22 cellular contexts compared by ENCODE assay signal in the genomic region with DNA sequence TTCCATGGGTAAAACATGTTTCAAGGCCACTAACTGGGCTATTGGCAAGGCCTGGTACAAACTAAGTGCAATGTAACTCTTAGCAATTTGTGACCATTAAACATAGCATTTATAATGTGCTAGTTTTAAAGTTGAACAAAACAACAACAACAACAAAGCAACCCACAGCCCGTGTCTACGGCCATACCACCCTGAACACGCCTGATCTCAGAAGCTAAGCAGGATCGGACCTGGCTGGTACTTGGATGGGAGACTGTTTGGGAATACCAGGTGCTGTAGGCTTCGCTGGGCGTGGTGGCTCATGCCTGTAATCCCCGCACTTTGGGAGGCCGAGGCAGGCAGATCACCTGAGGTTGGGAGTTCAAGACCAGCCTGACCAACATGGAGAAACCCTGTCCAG.
DNase-seq lines count a peak whose midpoint lies in the region; ATAC-seq, FAIRE-seq and TF ChIP-seq lines count a peak whose summit lies in the region.
"Had no signal": no experiment of that assay in that cellular context is flagged by ENCODE, and none has a peak within 500 bp of the region (broad histone marks: within the 10 kb centered on the region; RNA-seq: fewer than 3 reads in every experiment).

No MANE protein-coding gene starts in this region.

- CTCF ChIA-PET in HepG2 (lab: Yijun Ruan, JAX; ENCODE audit: low intra/inter-chr PET ratio, low total read pairs) (no interaction called here), K562 (lab: Yijun Ruan, JAX; ENCODE audit: low intra/inter-chr PET ratio) (no interaction called here)
- CTCF ChIA-PET in activated naive CD4-positive, alpha-beta T cell treated with anti-CD3 and anti-CD28 coated beads for 36 hours (lab: Charles Lee), result no interaction called here

- H3K4me2 ChIP-seq in HepG2 (ENCODE audit: low read depth, low read length) (no peak overlapping the region), K562 (ENCODE audit: insufficient read depth, low read length) (no peak overlapping the region)
- H3K4me2 ChIP-seq: A549 had no signal

- TF ChIP-seq RAD21 in HepG2 (CRISPR knock-in tag; IDR thresholded peaks at IDR 0.05), result no peak
- no peak for TF ChIP-seq RAD21 in K562 (CRISPR knock-in tag; conservative IDR thresholded peaks at IDR 0.05 in 1 of 2, IDR thresholded peaks at IDR 0.05 in 1 of 2)

- ATAC-seq in HepG2, result no peak
- no peak for ATAC-seq in right lobe of liver
- no peak for ATAC-seq in T-helper 17 cell
- ATAC-seq in K562, result no peak
- ATAC-seq in aorta (ENCODE audit: low FRiP score), result no peak
- ATAC-seq: A549 had no signal

- H3K27ac ChIP-seq in HepG2 (ENCODE audit: extremely low read length, insufficient read depth, low read length) (no peak overlapping the region), right lobe of liver (no peak overlapping the region), K562 (ENCODE audit: extremely low read depth, low read depth, low read length) (no peak overlapping the region), aorta (ENCODE audit: low read depth in 1 of 2, low read length in 2 of 2) (no peak overlapping the region)
- H3K27ac ChIP-seq: A549, GM23248 had no signal

- in situ Hi-C loops in HepG2 (cut with HindIII; ENCODE audit: extremely low pct_ligation_motif_present, low pct_unique_long_range_greater_than_20kb) (no loop called here), K562 (cut with MboI) (no loop called here)

- 72% methylated on average over 8 of the region's 8 CpGs for WGBS in HepG2 (ENCODE audit: low lambda C conversion rate)
- WGBS in right lobe of liver (ENCODE audit: insufficient coverage, low coverage, low lambda C conversion rate, missing lambda C conversion rate), result 95% methylated on average over 4 of the region's 8 CpGs
- WGBS in K562 (ENCODE audit: insufficient coverage, low coverage, missing lambda C conversion rate), result 86% methylated on average over 8 of the region's 8 CpGs
- WGBS in aorta, 2 donors, result 97 to 98% methylated on average over 8 of the region's 8 CpGs

- H3K9me3 ChIP-seq in HepG2 (ENCODE audit: low read length) (no peaks in the 10 kb centered on the region), right lobe of liver (no peaks in the 10 kb centered on the region), T-helper 17 cell (ENCODE audit: control insufficient read depth, low read length, poor library complexity, severe bottlenecking) (no peaks in the 10 kb centered on the region), K562 (replicated peaks; ENCODE audit: control insufficient read depth, insufficient read depth, low read depth, low read length) (no peaks in the 10 kb centered on the region), aorta (ENCODE audit: control insufficient read depth, low read length) (no peaks in the 10 kb centered on the region)
- H3K9me3 ChIP-seq: A549, HAP-1 had no signal

- DNase-seq in HepG2 (ENCODE audit: low spot score) (no peak), right lobe of liver (no peak), T-helper 17 cell (no peak), K562 (ENCODE audit: extremely low read depth in 1 of 4, low spot score in 3 of 4) (no peak), aorta (no peak), OCI-M1 (lab: John Stamatoyannopoulos, UW) (no peak)
- no peak for DNase-seq in activated naive CD4-positive, alpha-beta T cell treated with anti-CD3 and anti-CD28 coated beads for 36 hours
- DNase-seq: 8988T; ACHN; AML-193; C1 segment of cervical spinal cord; Calu3; CD4-positive, alpha-beta memory T cell; COR-L47; DMS53; DND-41; GM23248; HFFc6 had no signal

- H3K9ac ChIP-seq in HepG2 (ENCODE audit: insufficient read depth, low read depth, low read length) (no peak overlapping the region), K562 (ENCODE audit: insufficient read depth in 1 of 2, low read depth in 2 of 2, low read length in 2 of 2) (no peak overlapping the region)
- H3K9ac ChIP-seq: GM23248 had no signal

- peaks cover 5% of the 10 kb centered on the region for H3K4me1 Mint-ChIP-seq in T-helper 17 cell
- H3K4me1 Mint-ChIP-seq in activated naive CD4-positive, alpha-beta T cell treated with anti-CD3 and anti-CD28 coated beads for 36 hours (ENCODE audit: low read depth), result peaks cover 5% of the 10 kb centered on the region

- H3K79me2 ChIP-seq in HepG2 (ENCODE audit: insufficient read depth, low read length) (no peaks in the 10 kb centered on the region), K562 (ENCODE audit: control insufficient read depth, insufficient read depth, low read length) (no peaks in the 10 kb centered on the region)

- intact Hi-C loops in HepG2 (cut with micrococcal nuclease; ENCODE audit: unreplicated experiment), result no loop called here
- intact Hi-C loops in right lobe of liver (cut with DNase I), result no loop called here
- intact Hi-C loops in K562 (cut with micrococcal nuclease), result no loop called here
- intact Hi-C loops in aorta (cut with DNase I), result no loop called here
- intact Hi-C loops in activated naive CD4-positive, alpha-beta T cell treated with anti-CD3 and anti-CD28 coated beads for 36 hours (cut with micrococcal nuclease), result no loop called here

- H3K4me3 Mint-ChIP-seq in T-helper 17 cell, result no peak overlapping the region
- H3K4me3 Mint-ChIP-seq in activated naive CD4-positive, alpha-beta T cell treated with anti-CD3 and anti-CD28 coated beads for 36 hours, result no peak overlapping the region
- H3K4me3 Mint-ChIP-seq: CD4-positive, alpha-beta memory T cell; HFFc6 had no signal

- peaks cover 46% of the 10 kb centered on the region for H3K4me1 ChIP-seq in HepG2 (ENCODE audit: insufficient read depth, low read length)
- H3K4me1 ChIP-seq in right lobe of liver, result peaks cover 0 to 26% (median 11%) of the 10 kb centered on the region in 4 donors
- peaks cover 0 to 4% of the 10 kb centered on the region in 2 experiments; a peak in 1 of 5 replicates for H3K4me1 ChIP-seq in K562 (replicated peaks in 1 of 2; ENCODE audit: control insufficient read depth in 2 of 2, insufficient read depth in 2 of 2, low read length in 2 of 2)
- H3K4me1 ChIP-seq in aorta (ENCODE audit: control insufficient read depth in 1 of 2, insufficient read depth in 2 of 2, low read length in 2 of 2), result no peaks in the 10 kb centered on the region
- H3K4me1 ChIP-seq: A549, HAP-1 had no signal

- FAIRE-seq in HepG2 (lab: Jason Lieb, UNC) (no peak), K562 (lab: Jason Lieb, UNC) (no peak)
- FAIRE-seq: A549, G401.6, GM19239 had no signal

- H2AFZ ChIP-seq in HepG2 (ENCODE audit: low read length) (no peak overlapping the region), K562 (ENCODE audit: low read depth, low read length) (peak overlapping the region; percentile 28; the same call in 1 of the 2 replicates)
- H2AFZ ChIP-seq: GM23248 had no signal

- TF ChIP-seq EP300 in HepG2 (IDR thresholded peaks at IDR 0.05; ENCODE audit: low read depth in 2 of 2, low read length in 2 of 2) (no peak), HepG2 (CRISPR knock-in tag; IDR thresholded peaks at IDR 0.05; ENCODE audit: borderline replicate concordance) (no peak), K562 (IDR thresholded peaks at IDR 0.05; ENCODE audit: low read length) (no peak)

- H3K36me3 Mint-ChIP-seq in T-helper 17 cell (ENCODE audit: low read depth), result no peaks in the 10 kb centered on the region
- no peaks in the 10 kb centered on the region for H3K36me3 Mint-ChIP-seq in activated naive CD4-positive, alpha-beta T cell treated with anti-CD3 and anti-CD28 coated beads for 36 hours (ENCODE audit: low read depth)
- H3K36me3 Mint-ChIP-seq: CD4-positive, alpha-beta memory T cell had no signal

- no peaks in the 10 kb centered on the region for H3K27me3 Mint-ChIP-seq in T-helper 17 cell
- H3K27me3 Mint-ChIP-seq in activated naive CD4-positive, alpha-beta T cell treated with anti-CD3 and anti-CD28 coated beads for 36 hours (ENCODE audit: low read depth), result no peaks in the 10 kb centered on the region
- H3K27me3 Mint-ChIP-seq: CD4-positive, alpha-beta memory T cell had no signal

- BruUV-seq in HepG2 (replicated peaks; lab: Mats Ljungman, UMichigan) (no TSS peak), K562 (replicated peaks; lab: Mats Ljungman, UMichigan) (no TSS peak)

- no peak for TF ChIP-seq CTCF in HepG2 (CRISPR knock-in tag; IDR thresholded peaks at IDR 0.05)
- TF ChIP-seq CTCF in right lobe of liver (IDR thresholded peaks at IDR 0.05), result no peak
- TF ChIP-seq CTCF in K562 (IDR thresholded peaks at IDR 0.05 in 2 of 3, conservative IDR thresholded peaks at IDR 0.05 in 1 of 3; ENCODE audit: insufficient read depth in 2 of 3, low read depth in 1 of 3, low read length in 3 of 3), result no peak

- H3K36me3 ChIP-seq in HepG2 (replicated peaks in 1 of 2; ENCODE audit: control insufficient read depth in 1 of 2, insufficient read depth in 2 of 2, low read length in 2 of 2) (no peaks in the 10 kb centered on the region), right lobe of liver (no peaks in the 10 kb centered on the region), K562 (ENCODE audit: control insufficient read depth, insufficient read depth, low read length) (no peaks in the 10 kb centered on the region), aorta (ENCODE audit: control insufficient read depth in 1 of 2, insufficient read depth in 2 of 2, low read length in 1 of 2) (no peaks in the 10 kb centered on the region)
- H3K36me3 ChIP-seq: HAP-1 had no signal

- peak overlapping the region; percentile 27 for H3K27ac Mint-ChIP-seq in T-helper 17 cell
- H3K27ac Mint-ChIP-seq in activated naive CD4-positive, alpha-beta T cell treated with anti-CD3 and anti-CD28 coated beads for 36 hours, result no peak overlapping the region
- H3K27ac Mint-ChIP-seq: HFFc6 had no signal

- TF ChIP-seq POLR2A in HepG2 (IDR thresholded peaks at IDR 0.05; ENCODE audit: insufficient read depth in 1 of 2, low read depth in 2 of 2, low read length in 2 of 2) (no peak), right lobe of liver (IDR thresholded peaks at IDR 0.05) (no peak), K562 (conservative IDR thresholded peaks at IDR 0.05) (no peak)

- H3K9me3 Mint-ChIP-seq in activated naive CD4-positive, alpha-beta T cell treated with anti-CD3 and anti-CD28 coated beads for 36 hours, result no peaks in the 10 kb centered on the region
- H3K9me3 Mint-ChIP-seq: HFFc6 had no signal

- POLR2A ChIA-PET in HepG2 (lab: Yijun Ruan, JAX), result no interaction called here
- POLR2A ChIA-PET in K562 (lab: Yijun Ruan, JAX), result no interaction called here

- H3K27me3 ChIP-seq in HepG2 (ENCODE audit: control insufficient read depth in 1 of 2, insufficient read depth in 2 of 2, low read length in 2 of 2), result no peaks in the 10 kb centered on the region; a peak in 1 of 5 replicates
- H3K27me3 ChIP-seq in right lobe of liver, result no peaks in the 10 kb centered on the region
- no peaks in the 10 kb centered on the region for H3K27me3 ChIP-seq in K562 (ENCODE audit: control insufficient read depth in 2 of 2, insufficient read depth in 2 of 2, low read length in 2 of 2)
- no peaks in the 10 kb centered on the region for H3K27me3 ChIP-seq in aorta (ENCODE audit: control insufficient read depth in 1 of 2, insufficient read depth in 2 of 2, low read length in 1 of 2)

- H4K20me1 ChIP-seq in HepG2 (ENCODE audit: insufficient read depth, low read length) (no peaks in the 10 kb centered on the region), K562 (replicated peaks; ENCODE audit: control insufficient read depth, insufficient read depth, low read length) (no peaks in the 10 kb centered on the region)

- H3K9me1 ChIP-seq in K562 (ENCODE audit: control insufficient read depth, insufficient read depth, low read length), result no peaks in the 10 kb centered on the region

- H3K4me3 ChIP-seq in HepG2 (replicated peaks in 1 of 3; ENCODE audit: insufficient read depth in 1 of 3, low read depth in 2 of 3, low read length in 3 of 3) (no peak overlapping the region), right lobe of liver (no peak overlapping the region), K562 (no peak overlapping the region), aorta (ENCODE audit: low read length in 2 of 2) (no peak overlapping the region)
- H3K4me3 ChIP-seq: A549, GM23248, HAP-1 had no signal
